Comparison of ENCODE assay signal across 13 cellular contexts in genomic region chrX:21800344-21800770, GRCh38. TPM values are rescaled to one million over a fixed set of nuclear protein-coding genes. Genes with fewer than 3 reads are reported as not detected.
DNase-seq lines count a peak whose midpoint lies in the region; ATAC-seq and TF ChIP-seq lines count a peak whose summit lies in the region.
"Had no signal": no experiment of that assay in that cellular context is flagged by ENCODE, and none has a peak within 500 bp of the region (broad histone marks: within the 10 kb centered on the region; RNA-seq: fewer than 3 reads in every experiment).

No MANE protein-coding gene starts in this region.

- no peaks in the 10 kb centered on the region for H3K9me3 ChIP-seq in heart right ventricle
- no peaks in the 10 kb centered on the region for H3K9me3 ChIP-seq in OCI-LY3 (ENCODE audit: insufficient read depth, low read length)

- H3K4me3 Mint-ChIP-seq in effector memory CD8-positive, alpha-beta T cell = no peak overlapping the region

- intact Hi-C loops in heart right ventricle (cut with DNase I) = no loop called here
- intact Hi-C loops in Right ventricle myocardium inferior (cut with DNase I) = no loop called here
- intact Hi-C loops in left ventricle myocardium superior (cut with micrococcal nuclease) = no loop called here

- DNase-seq in heart right ventricle = no peak
- DNase-seq in Right ventricle myocardium inferior (ENCODE audit: missing footprints) = no peak
- DNase-seq in left ventricle myocardium superior = no peak
- no peak for DNase-seq in effector memory CD8-positive, alpha-beta T cell
- DNase-seq in germinal center (ENCODE audit: low spot score) = no peak
- DNase-seq in central memory CD4-positive, alpha-beta T cell = no peak
- DNase-seq: activated gamma-delta T cell, GOT3, NCI-H1105 had no signal

- H3K9me3 Mint-ChIP-seq in effector memory CD8-positive, alpha-beta T cell = no peaks in the 10 kb centered on the region

- WGBS in heart right ventricle, 2 donors = 4 to 8% methylated on average over 1 of the region's 1 CpG

- H3K27ac ChIP-seq in heart right ventricle (peak overlapping the region in 5 of 10 donors; percentile 2 to 72 (median 62)), OCI-LY3 (ENCODE audit: low read length) (no peak overlapping the region)
- H3K27ac ChIP-seq: parathyroid adenoma had no signal

- H3K36me3 Mint-ChIP-seq in effector memory CD8-positive, alpha-beta T cell (ENCODE audit: insufficient read depth) = no peaks in the 10 kb centered on the region

- H2AFZ ChIP-seq in OCI-LY3 (ENCODE audit: low read depth, low read length) = no peak overlapping the region
- H2AFZ ChIP-seq: parathyroid adenoma had no signal

- no peaks in the 10 kb centered on the region for H3K36me3 ChIP-seq in heart right ventricle
- H3K36me3 ChIP-seq in OCI-LY3 (replicated peaks; ENCODE audit: low read depth, low read length) = no peaks in the 10 kb centered on the region

- no peak overlapping the region for H3K27ac Mint-ChIP-seq in effector memory CD8-positive, alpha-beta T cell

- ATAC-seq in heart right ventricle (peak in 5 of 8 donors; percentile 19 to 64 (median 42)), Right ventricle myocardium inferior (no peak), left ventricle myocardium superior (peak; percentile 43), HG02798 (IDR thresholded peaks at IDR 0.05; ENCODE audit: poor library complexity, unreplicated experiment) (no peak)
- no peak for ATAC-seq in effector memory CD8-positive, alpha-beta T cell (replicated peaks)

- H4K20me1 ChIP-seq in OCI-LY3 (ENCODE audit: insufficient read depth, low read length) = no peaks in the 10 kb centered on the region

- H3K4me2 ChIP-seq in OCI-LY3 (ENCODE audit: low read length) = peak overlapping the region; percentile 69

- H3K4me1 Mint-ChIP-seq in effector memory CD8-positive, alpha-beta T cell (ENCODE audit: low read depth in 2 of 2) = no peaks in the 10 kb centered on the region

- H3K4me1 ChIP-seq in heart right ventricle (peaks cover 0 to 11% (median 0%) of the 10 kb centered on the region in 9 donors), OCI-LY3 (ENCODE audit: low read length) (peaks cover 35% of the 10 kb centered on the region)
- H3K4me1 ChIP-seq: parathyroid adenoma had no signal

- no peaks in the 10 kb centered on the region for H3K27me3 Mint-ChIP-seq in effector memory CD8-positive, alpha-beta T cell

- H3K9ac ChIP-seq in OCI-LY3 (ENCODE audit: low read length) = no peak overlapping the region
- H3K9ac ChIP-seq: parathyroid adenoma had no signal

- peaks cover 0 to 7% (median 0%) of the 10 kb centered on the region in 7 donors for H3K27me3 ChIP-seq in heart right ventricle
- no peaks in the 10 kb centered on the region for H3K27me3 ChIP-seq in OCI-LY3 (ENCODE audit: low read depth, low read length)

- TF ChIP-seq CTCF in heart right ventricle (IDR thresholded peaks at IDR 0.05) = no peak
- no peak for TF ChIP-seq CTCF in OCI-LY3 (IDR thresholded peaks at IDR 0.05; ENCODE audit: low read depth, low read length)

- H3K4me3 ChIP-seq in heart right ventricle (no peak overlapping the region), OCI-LY3 (ENCODE audit: low read length) (no peak overlapping the region)

- H3K79me2 ChIP-seq in OCI-LY3 (ENCODE audit: low read length) = no peaks in the 10 kb centered on the region
- H3K79me2 ChIP-seq: parathyroid adenoma had no signal

RNA-seq across cellular contexts. Expression of gene MBTPS2, which starts 39.1 kb away (rescaled TPM):
- total RNA-seq in heart right ventricle (10 to 100 TPM; 10.6 to 14.2 (median 12.8) TPM), Right ventricle myocardium inferior (8.3 TPM), left ventricle myocardium superior (9.9 TPM)
- 1 to 10 TPM; 2.0 to 4.2 TPM for polyA plus RNA-seq in heart right ventricle

RNA-seq across cellular contexts. Expression of gene SMPX, which starts 42.4 kb away (rescaled TPM):
- total RNA-seq in heart right ventricle (100 to 1,000 TPM; 525 to 894 (median 704) TPM), Right ventricle myocardium inferior (661 TPM), left ventricle myocardium superior (622 TPM)
- polyA plus RNA-seq in heart right ventricle = 100 to 1,000 TPM; 171 to 436 TPM
- total RNA-seq: temporal lobe had no signal

RNA-seq across cellular contexts. Expression of gene YY2, which starts 55.4 kb away (rescaled TPM):
- total RNA-seq in heart right ventricle = 1 to 10 TPM in 2 of 10 donors, under 1 TPM in 8; 0.41 to 1.2 (median 0.72) TPM
- 1 to 10 TPM in 1 of 2 donors, under 1 TPM in 1; 0.61 to 1.4 TPM for polyA plus RNA-seq in heart right ventricle
- 0.46 TPM for total RNA-seq in Right ventricle myocardium inferior
- 0.57 TPM for total RNA-seq in left ventricle myocardium superior

Comparison
In these comparisons a context has a peak if more than half of its experiments do, and no peak if none do; other contexts are left out.
1. ATAC-seq: peak in heart right ventricle (5 of 8) and left ventricle myocardium superior (single experiment); none in Right ventricle myocardium inferior (single experiment), effector memory CD8-positive, alpha-beta T cell (single experiment) and HG02798 (single experiment).